ENCODE assay signal across 1 cellular context in genomic region chr1:166705376-166706289, GRCh38.
A peak's percentile ranks its signal among the peaks of the same experiment; 100 is the strongest.
TF ChIP-seq lines count a peak whose summit lies in the region.

No MANE protein-coding gene starts in this region.

TF ChIP-seq in K562, 482 proteins besides CTCF, POLR2A, EP300 and RAD21 (continued from another document and continues in another):
- peak; percentile 66 to 82; a peak in 3 of 4 replicates for TF ChIP-seq ZNF318 (IDR thresholded peaks at IDR 0.05; ENCODE audit: borderline replicate concordance in 1 of 2, low read depth in 1 of 2)
- peak; percentile 55 for TF ChIP-seq MYC (IDR thresholded peaks at IDR 0.05; ENCODE audit: low read depth, low read length)
- no peak for TF ChIP-seq MYC (CRISPR knock-in tag; IDR thresholded peaks at IDR 0.05; ENCODE audit: borderline replicate concordance, low read depth)
- peak; percentile 62 for TF ChIP-seq NUFIP1 (IDR thresholded peaks at IDR 0.05; ENCODE audit: partially characterized antibody)
- TF ChIP-seq HMGN3 (IDR thresholded peaks at IDR 0.05; ENCODE audit: borderline replicate concordance, extremely low read depth, insufficient read length, low read depth, low read length) = peak; percentile 99
- TF ChIP-seq ZNF778 (CRISPR knock-in tag; IDR thresholded peaks at IDR 0.05) = no peak
- no peak for TF ChIP-seq ESRRB (CRISPR knock-in tag; IDR thresholded peaks at IDR 0.05; ENCODE audit: borderline replicate concordance)
- no peak for TF ChIP-seq SMARCB1 (IDR thresholded peaks at IDR 0.05; ENCODE audit: insufficient read length, low read depth)
- no peak for TF ChIP-seq POLR2B (IDR thresholded peaks at IDR 0.05; ENCODE audit: low read depth, partially characterized antibody)
- no peak for TF ChIP-seq ARID3B (CRISPR knock-in tag; IDR thresholded peaks at IDR 0.05; ENCODE audit: borderline replicate concordance)
- no peak for TF ChIP-seq CHD2 (IDR thresholded peaks at IDR 0.05; ENCODE audit: low read depth, low read length)
- TF ChIP-seq EHMT2 (IDR thresholded peaks at IDR 0.05) = peak; percentile 85
- TF ChIP-seq, protein P1, sequence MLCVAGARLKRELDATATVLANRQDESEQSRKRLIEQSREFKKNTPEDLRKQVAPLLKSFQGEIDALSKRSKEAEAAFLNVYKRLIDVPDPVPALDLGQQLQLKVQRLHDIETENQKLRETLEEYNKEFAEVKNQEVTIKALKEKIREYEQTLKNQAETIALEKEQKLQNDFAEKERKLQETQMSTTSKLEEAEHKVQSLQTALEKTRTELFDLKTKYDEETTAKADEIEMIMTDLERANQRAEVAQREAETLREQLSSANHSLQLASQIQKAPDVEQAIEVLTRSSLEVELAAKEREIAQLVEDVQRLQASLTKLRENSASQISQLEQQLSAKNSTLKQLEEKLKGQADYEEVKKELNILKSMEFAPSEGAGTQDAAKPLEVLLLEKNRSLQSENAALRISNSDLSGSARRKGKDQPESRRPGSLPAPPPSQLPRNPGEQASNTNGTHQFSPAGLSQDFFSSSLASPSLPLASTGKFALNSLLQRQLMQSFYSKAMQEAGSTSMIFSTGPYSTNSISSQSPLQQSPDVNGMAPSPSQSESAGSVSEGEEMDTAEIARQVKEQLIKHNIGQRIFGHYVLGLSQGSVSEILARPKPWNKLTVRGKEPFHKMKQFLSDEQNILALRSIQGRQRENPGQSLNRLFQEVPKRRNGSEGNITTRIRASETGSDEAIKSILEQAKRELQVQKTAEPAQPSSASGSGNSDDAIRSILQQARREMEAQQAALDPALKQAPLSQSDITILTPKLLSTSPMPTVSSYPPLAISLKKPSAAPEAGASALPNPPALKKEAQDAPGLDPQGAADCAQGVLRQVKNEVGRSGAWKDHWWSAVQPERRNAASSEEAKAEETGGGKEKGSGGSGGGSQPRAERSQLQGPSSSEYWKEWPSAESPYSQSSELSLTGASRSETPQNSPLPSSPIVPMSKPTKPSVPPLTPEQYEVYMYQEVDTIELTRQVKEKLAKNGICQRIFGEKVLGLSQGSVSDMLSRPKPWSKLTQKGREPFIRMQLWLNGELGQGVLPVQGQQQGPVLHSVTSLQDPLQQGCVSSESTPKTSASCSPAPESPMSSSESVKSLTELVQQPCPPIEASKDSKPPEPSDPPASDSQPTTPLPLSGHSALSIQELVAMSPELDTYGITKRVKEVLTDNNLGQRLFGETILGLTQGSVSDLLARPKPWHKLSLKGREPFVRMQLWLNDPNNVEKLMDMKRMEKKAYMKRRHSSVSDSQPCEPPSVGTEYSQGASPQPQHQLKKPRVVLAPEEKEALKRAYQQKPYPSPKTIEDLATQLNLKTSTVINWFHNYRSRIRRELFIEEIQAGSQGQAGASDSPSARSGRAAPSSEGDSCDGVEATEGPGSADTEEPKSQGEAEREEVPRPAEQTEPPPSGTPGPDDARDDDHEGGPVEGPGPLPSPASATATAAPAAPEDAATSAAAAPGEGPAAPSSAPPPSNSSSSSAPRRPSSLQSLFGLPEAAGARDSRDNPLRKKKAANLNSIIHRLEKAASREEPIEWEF (CRISPR knock-in tag; IDR thresholded peaks at IDR 0.05) = peak; percentile 55; the same call in 1 of the 2 replicates
- TF ChIP-seq, protein P2, sequence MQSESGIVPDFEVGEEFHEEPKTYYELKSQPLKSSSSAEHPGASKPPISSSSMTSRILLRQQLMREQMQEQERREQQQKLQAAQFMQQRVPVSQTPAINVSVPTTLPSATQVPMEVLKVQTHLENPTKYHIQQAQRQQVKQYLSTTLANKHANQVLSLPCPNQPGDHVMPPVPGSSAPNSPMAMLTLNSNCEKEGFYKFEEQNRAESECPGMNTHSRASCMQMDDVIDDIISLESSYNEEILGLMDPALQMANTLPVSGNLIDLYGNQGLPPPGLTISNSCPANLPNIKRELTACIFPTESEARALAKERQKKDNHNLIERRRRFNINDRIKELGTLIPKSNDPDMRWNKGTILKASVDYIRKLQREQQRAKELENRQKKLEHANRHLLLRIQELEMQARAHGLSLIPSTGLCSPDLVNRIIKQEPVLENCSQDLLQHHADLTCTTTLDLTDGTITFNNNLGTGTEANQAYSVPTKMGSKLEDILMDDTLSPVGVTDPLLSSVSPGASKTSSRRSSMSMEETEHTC (IDR thresholded peaks at IDR 0.05) = peak; percentile 70; the same call in 1 of the 2 replicates
- 0 out of 2 replicates have a peak, but pooled peaks have one; percentile 27 for TF ChIP-seq ZNF75A (CRISPR knock-in tag; IDR thresholded peaks at IDR 0.05)
- TF ChIP-seq, protein P3, sequence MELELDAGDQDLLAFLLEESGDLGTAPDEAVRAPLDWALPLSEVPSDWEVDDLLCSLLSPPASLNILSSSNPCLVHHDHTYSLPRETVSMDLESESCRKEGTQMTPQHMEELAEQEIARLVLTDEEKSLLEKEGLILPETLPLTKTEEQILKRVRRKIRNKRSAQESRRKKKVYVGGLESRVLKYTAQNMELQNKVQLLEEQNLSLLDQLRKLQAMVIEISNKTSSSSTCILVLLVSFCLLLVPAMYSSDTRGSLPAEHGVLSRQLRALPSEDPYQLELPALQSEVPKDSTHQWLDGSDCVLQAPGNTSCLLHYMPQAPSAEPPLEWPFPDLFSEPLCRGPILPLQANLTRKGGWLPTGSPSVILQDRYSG (tag; conservative IDR thresholded peaks at IDR 0.05; ENCODE audit: low read depth) = no peak
- TF ChIP-seq TRIM28 (IDR thresholded peaks at IDR 0.05) = peak; percentile 80
- no peak for TF ChIP-seq OTX1 (CRISPR knock-in tag; IDR thresholded peaks at IDR 0.05)
- peak; percentile 100 for TF ChIP-seq DPF2 (IDR thresholded peaks at IDR 0.05)
- no peak for TF ChIP-seq ZNF830 (CRISPR knock-in tag; IDR thresholded peaks at IDR 0.05)
- TF ChIP-seq RNF2 (IDR thresholded peaks at IDR 0.05) = peak; percentile 98
- TF ChIP-seq PHF20 (IDR thresholded peaks at IDR 0.05; ENCODE audit: partially characterized antibody) = no peak
- peak; percentile 82 for TF ChIP-seq BRD9 (IDR thresholded peaks at IDR 0.05; ENCODE audit: low read depth, partially characterized antibody)
- peak; percentile 90 for TF ChIP-seq ZNF644 (tag; IDR thresholded peaks at IDR 0.05; ENCODE audit: low read depth)
- TF ChIP-seq ZFP30 (CRISPR knock-in tag; IDR thresholded peaks at IDR 0.05; ENCODE audit: borderline replicate concordance) = no peak
- 0 out of 2 replicates have a peak, but pooled peaks have one; percentile 27 for TF ChIP-seq ZNF444 (CRISPR knock-in tag; IDR thresholded peaks at IDR 0.05)
- TF ChIP-seq FOSL1 (tag; conservative IDR thresholded peaks at IDR 0.05) = peak; percentile 88
- peak; percentile 56 for TF ChIP-seq TAF1 (IDR thresholded peaks at IDR 0.05; ENCODE audit: control insufficient read depth, extremely low read depth, insufficient read depth, low read length, severe bottlenecking)
- TF ChIP-seq MTF1 (CRISPR knock-in tag; IDR thresholded peaks at IDR 0.05; ENCODE audit: borderline replicate concordance) = no peak
- TF ChIP-seq ADNP (tag; IDR thresholded peaks at IDR 0.05) = 0 out of 2 replicates have a peak, but pooled peaks have one; percentile 36
- no peak for TF ChIP-seq HOXB6 (CRISPR knock-in tag; IDR thresholded peaks at IDR 0.05; ENCODE audit: borderline replicate concordance)
- peak; percentile 14 to 93; a peak in 3 of 4 replicates for TF ChIP-seq HDAC1 (IDR thresholded peaks at IDR 0.05)
- TF ChIP-seq GATA2 (CRISPR knock-in tag; IDR thresholded peaks at IDR 0.05) = peak; percentile 99
- TF ChIP-seq PHF8 (IDR thresholded peaks at IDR 0.05; ENCODE audit: borderline replicate concordance, low read length) = no peak
- TF ChIP-seq GATAD2A (IDR thresholded peaks at IDR 0.05) = peak; percentile 99
- TF ChIP-seq, protein P4, sequence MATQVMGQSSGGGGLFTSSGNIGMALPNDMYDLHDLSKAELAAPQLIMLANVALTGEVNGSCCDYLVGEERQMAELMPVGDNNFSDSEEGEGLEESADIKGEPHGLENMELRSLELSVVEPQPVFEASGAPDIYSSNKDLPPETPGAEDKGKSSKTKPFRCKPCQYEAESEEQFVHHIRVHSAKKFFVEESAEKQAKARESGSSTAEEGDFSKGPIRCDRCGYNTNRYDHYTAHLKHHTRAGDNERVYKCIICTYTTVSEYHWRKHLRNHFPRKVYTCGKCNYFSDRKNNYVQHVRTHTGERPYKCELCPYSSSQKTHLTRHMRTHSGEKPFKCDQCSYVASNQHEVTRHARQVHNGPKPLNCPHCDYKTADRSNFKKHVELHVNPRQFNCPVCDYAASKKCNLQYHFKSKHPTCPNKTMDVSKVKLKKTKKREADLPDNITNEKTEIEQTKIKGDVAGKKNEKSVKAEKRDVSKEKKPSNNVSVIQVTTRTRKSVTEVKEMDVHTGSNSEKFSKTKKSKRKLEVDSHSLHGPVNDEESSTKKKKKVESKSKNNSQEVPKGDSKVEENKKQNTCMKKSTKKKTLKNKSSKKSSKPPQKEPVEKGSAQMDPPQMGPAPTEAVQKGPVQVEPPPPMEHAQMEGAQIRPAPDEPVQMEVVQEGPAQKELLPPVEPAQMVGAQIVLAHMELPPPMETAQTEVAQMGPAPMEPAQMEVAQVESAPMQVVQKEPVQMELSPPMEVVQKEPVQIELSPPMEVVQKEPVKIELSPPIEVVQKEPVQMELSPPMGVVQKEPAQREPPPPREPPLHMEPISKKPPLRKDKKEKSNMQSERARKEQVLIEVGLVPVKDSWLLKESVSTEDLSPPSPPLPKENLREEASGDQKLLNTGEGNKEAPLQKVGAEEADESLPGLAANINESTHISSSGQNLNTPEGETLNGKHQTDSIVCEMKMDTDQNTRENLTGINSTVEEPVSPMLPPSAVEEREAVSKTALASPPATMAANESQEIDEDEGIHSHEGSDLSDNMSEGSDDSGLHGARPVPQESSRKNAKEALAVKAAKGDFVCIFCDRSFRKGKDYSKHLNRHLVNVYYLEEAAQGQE (CRISPR knock-in tag; IDR thresholded peaks at IDR 0.05; ENCODE audit: low read depth) = no peak
- no peak for TF ChIP-seq ZNF561 (CRISPR knock-in tag; conservative IDR thresholded peaks at IDR 0.05)
- TF ChIP-seq ETV5 (CRISPR knock-in tag; IDR thresholded peaks at IDR 0.05; ENCODE audit: low read depth) = peak; percentile 53; the same call in 1 of the 2 replicates
- TF ChIP-seq ZNF384 (IDR thresholded peaks at IDR 0.05; ENCODE audit: low read depth, low read length) = peak; percentile 31; the same call in 1 of the 2 replicates
- TF ChIP-seq POLR2H (tag; IDR thresholded peaks at IDR 0.05; ENCODE audit: low read depth) = no peak
- TF ChIP-seq HLTF (IDR thresholded peaks at IDR 0.05) = peak; percentile 81; the same call in 1 of the 2 replicates
- TF ChIP-seq ZNF263 (CRISPR knock-in tag; IDR thresholded peaks at IDR 0.05; ENCODE audit: borderline replicate concordance) = no peak; the same call in 1 of the 2 replicates
- peak; percentile 99 for TF ChIP-seq TRIM24 (IDR thresholded peaks at IDR 0.05)
- no peak for TF ChIP-seq ZBTB8A (IDR thresholded peaks at IDR 0.05; ENCODE audit: partially characterized antibody)
- peak; percentile 90 for TF ChIP-seq CXXC5 (CRISPR knock-in tag; IDR thresholded peaks at IDR 0.05)
